1 cellular context compared by ENCODE assay signal in the genomic region with DNA sequence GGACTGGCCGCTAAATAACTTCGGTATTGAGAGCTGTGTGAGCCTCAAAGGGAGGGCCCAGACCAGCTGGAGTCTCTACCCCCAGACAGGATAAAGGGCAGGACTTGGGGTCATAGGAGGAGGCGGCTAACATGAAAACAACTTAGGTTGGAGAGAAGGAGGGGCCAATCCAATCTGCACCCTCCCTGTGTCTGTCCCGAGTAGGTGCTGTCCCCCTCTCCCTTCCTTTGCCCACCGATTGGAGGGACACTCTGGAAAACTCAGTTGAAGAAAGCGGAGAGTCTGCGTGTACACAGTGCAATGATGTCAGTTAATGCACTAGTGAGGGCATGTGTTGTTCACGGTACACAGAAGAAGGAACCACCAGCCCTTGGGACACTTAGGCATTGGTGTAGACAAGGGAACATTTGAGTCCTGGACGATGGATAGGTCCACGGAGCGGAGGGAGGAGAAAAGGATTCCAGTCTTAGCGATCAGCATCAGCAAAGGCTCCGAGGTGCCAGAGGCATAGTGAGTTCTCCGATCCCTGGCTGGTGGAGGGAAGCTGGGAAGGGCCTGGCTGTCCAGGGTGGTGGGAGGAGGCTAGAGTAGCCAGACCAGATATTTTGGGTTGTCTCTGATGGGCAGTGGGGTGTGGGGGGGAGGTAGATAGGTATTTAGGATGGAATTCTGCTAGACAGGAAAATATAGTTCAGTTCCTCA.
A peak's percentile ranks its signal among the peaks of the same experiment; 100 is the strongest.
TF ChIP-seq lines count a peak whose summit lies in the region.

No MANE protein-coding gene starts in this region.

TF ChIP-seq in HEK293, 187 proteins besides CTCF, POLR2A, EP300 and RAD21 (continued from another document):
- TF ChIP-seq, protein P1, sequence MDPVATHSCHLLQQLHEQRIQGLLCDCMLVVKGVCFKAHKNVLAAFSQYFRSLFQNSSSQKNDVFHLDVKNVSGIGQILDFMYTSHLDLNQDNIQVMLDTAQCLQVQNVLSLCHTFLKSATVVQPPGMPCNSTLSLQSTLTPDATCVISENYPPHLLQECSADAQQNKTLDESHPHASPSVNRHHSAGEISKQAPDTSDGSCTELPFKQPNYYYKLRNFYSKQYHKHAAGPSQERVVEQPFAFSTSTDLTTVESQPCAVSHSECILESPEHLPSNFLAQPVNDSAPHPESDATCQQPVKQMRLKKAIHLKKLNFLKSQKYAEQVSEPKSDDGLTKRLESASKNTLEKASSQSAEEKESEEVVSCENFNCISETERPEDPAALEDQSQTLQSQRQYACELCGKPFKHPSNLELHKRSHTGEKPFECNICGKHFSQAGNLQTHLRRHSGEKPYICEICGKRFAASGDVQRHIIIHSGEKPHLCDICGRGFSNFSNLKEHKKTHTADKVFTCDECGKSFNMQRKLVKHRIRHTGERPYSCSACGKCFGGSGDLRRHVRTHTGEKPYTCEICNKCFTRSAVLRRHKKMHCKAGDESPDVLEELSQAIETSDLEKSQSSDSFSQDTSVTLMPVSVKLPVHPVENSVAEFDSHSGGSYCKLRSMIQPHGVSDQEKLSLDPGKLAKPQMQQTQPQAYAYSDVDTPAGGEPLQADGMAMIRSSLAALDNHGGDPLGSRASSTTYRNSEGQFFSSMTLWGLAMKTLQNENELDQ (tag by site-specific recombination; IDR thresholded peaks at IDR 0.05; ENCODE audit: low read depth): no peak
- TF ChIP-seq TCF7L2 (IDR thresholded peaks at IDR 0.05; ENCODE audit: borderline replicate concordance, low read depth, low read length): no peak
- TF ChIP-seq, protein P2, sequence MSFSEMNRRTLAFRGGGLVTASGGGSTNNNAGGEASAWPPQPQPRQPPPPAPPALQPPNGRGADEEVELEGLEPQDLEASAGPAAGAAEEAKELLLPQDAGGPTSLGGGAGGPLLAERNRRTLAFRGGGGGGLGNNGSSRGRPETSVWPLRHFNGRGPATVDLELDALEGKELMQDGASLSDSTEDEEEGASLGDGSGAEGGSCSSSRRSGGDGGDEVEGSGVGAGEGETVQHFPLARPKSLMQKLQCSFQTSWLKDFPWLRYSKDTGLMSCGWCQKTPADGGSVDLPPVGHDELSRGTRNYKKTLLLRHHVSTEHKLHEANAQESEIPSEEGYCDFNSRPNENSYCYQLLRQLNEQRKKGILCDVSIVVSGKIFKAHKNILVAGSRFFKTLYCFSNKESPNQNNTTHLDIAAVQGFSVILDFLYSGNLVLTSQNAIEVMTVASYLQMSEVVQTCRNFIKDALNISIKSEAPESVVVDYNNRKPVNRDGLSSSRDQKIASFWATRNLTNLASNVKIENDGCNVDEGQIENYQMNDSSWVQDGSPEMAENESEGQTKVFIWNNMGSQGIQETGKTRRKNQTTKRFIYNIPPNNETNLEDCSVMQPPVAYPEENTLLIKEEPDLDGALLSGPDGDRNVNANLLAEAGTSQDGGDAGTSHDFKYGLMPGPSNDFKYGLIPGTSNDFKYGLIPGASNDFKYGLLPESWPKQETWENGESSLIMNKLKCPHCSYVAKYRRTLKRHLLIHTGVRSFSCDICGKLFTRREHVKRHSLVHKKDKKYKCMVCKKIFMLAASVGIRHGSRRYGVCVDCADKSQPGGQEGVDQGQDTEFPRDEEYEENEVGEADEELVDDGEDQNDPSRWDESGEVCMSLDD (tag by site-specific recombination; IDR thresholded peaks at IDR 0.05): no peak
- TF ChIP-seq ZBTB17 (tag by site-specific recombination; IDR thresholded peaks at IDR 0.05): peak; percentile 61
- TF ChIP-seq ZNF549 (tag by site-specific recombination; IDR thresholded peaks at IDR 0.05): no peak
